22 cellular contexts compared by ENCODE assay signal in the genomic region with DNA sequence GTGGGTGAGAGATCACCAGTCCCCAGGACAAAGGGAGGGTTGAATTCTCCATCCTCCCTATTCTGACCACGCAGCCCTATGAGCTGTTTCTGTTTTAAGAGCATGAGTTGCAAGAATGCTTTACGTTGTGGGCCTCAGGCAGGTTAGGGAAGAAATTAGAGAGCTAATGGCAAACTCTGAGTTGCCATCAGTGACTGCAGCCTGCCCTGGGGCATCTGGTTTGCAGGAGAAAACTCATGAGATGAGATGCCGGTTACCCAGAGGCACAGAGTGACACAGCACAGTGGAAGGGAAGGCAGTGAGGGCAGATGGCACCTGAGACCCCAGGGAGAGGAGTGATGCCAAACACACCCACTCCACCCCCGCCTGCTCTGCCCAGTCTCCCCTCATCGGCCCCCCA.
DNase-seq lines count a peak whose midpoint lies in the region; FAIRE-seq and TF ChIP-seq lines count a peak whose summit lies in the region.
"Had no signal": no experiment of that assay in that cellular context is flagged by ENCODE, and none has a peak within 500 bp of the region (broad histone marks: within the 10 kb centered on the region; RNA-seq: fewer than 3 reads in every experiment).

No MANE protein-coding gene starts in this region.

- H3K36me3 ChIP-seq in HEK293 (ENCODE audit: control insufficient read depth in 2 of 2, insufficient read depth in 1 of 2, low read length in 2 of 2), result no peaks in the 10 kb centered on the region

- FAIRE-seq in urothelium cell line (lab: Jason Lieb, UNC) (no peak), GM19239 (lab: Jason Lieb, UNC) (no peak)
- FAIRE-seq: GM12878 had no signal

- peak overlapping the region; percentile 66 for H3K27ac Mint-ChIP-seq in nephron progenitor cell
- no peak overlapping the region for H3K27ac Mint-ChIP-seq in activated T-helper 2 cell treated with anti-CD3 and anti-CD28 coated beads, Interferon-gamma antibody, Interleukin-2, Interleukin-4, amounts not matched to agents 10 μg/mL and 5 μg/mL and 100 μg/mL, durations not matched to agents 14 hours and 24 hours and 36 hours
- H3K27ac Mint-ChIP-seq: CD4-positive, CD25-positive, alpha-beta regulatory T cell had no signal

- no peaks in the 10 kb centered on the region for H3K4me1 ChIP-seq in HEK293 (ENCODE audit: control insufficient read depth, insufficient read depth, low read length)

- H3K4me3 ChIP-seq in HEK293 (ENCODE audit: low read depth, low read length), result no peak overlapping the region
- H3K4me3 ChIP-seq: GM12878 had no signal

- H3K27me3 Mint-ChIP-seq in nephron progenitor cell (ENCODE audit: low read depth, poor library complexity), result no peaks in the 10 kb centered on the region
- peaks cover 2% of the 10 kb centered on the region for H3K27me3 Mint-ChIP-seq in activated T-helper 2 cell treated with anti-CD3 and anti-CD28 coated beads, Interferon-gamma antibody, Interleukin-2, Interleukin-4, amounts not matched to agents 10 μg/mL and 5 μg/mL and 100 μg/mL, durations not matched to agents 14 hours and 24 hours and 36 hours (ENCODE audit: low read depth)

- H3K27ac ChIP-seq in 22Rv1, result peak overlapping the region; percentile 66
- H3K27ac ChIP-seq in HEK293 (ENCODE audit: extremely low read depth, low read depth, low read length), result no peak overlapping the region

- H3K36me3 Mint-ChIP-seq in nephron progenitor cell (ENCODE audit: low read depth), result no peaks in the 10 kb centered on the region
- H3K36me3 Mint-ChIP-seq in activated T-helper 2 cell treated with anti-CD3 and anti-CD28 coated beads, Interferon-gamma antibody, Interleukin-2, Interleukin-4, amounts not matched to agents 10 μg/mL and 5 μg/mL and 100 μg/mL, durations not matched to agents 14 hours and 24 hours and 36 hours (ENCODE audit: low read depth), result no peaks in the 10 kb centered on the region
- H3K36me3 Mint-ChIP-seq: CD4-positive, CD25-positive, alpha-beta regulatory T cell had no signal

- no peaks in the 10 kb centered on the region for H3K9me3 Mint-ChIP-seq in nephron progenitor cell
- H3K9me3 Mint-ChIP-seq in activated T-helper 2 cell treated with anti-CD3 and anti-CD28 coated beads, Interferon-gamma antibody, Interleukin-2, Interleukin-4, amounts not matched to agents 10 μg/mL and 5 μg/mL and 100 μg/mL, durations not matched to agents 14 hours and 24 hours and 36 hours, result peaks cover 4% of the 10 kb centered on the region
- H3K9me3 Mint-ChIP-seq: CD4-positive, CD25-positive, alpha-beta regulatory T cell had no signal

- peak; percentile 28 for DNase-seq in T1000 (lab: John Stamatoyannopoulos, UW)
- no peak for DNase-seq in nephron progenitor cell
- DNase-seq in activated T-helper 2 cell treated with anti-CD3 and anti-CD28 coated beads, Interferon-gamma antibody, Interleukin-2, Interleukin-4, amounts not matched to agents 10 μg/mL and 5 μg/mL and 100 μg/mL, durations not matched to agents 14 hours and 24 hours and 36 hours (ENCODE audit: low spot score), result no peak
- no peak for DNase-seq in urothelium cell line (ENCODE audit: low spot score)
- no peak for DNase-seq in GM19239 (ENCODE audit: insufficient read length, low spot score)
- DNase-seq: ACHN; AML-193; CD4-positive, CD25-positive, alpha-beta regulatory T cell; DND-41; GDM1; GOT3; KBM-7; NCI-H1092; NCI-H146; NCI-H2107; NCI-H345; NCI-H526; SHP77; SK-N-SH had no signal

- H3K4me3 Mint-ChIP-seq in nephron progenitor cell, result no peak overlapping the region
- no peak overlapping the region for H3K4me3 Mint-ChIP-seq in activated T-helper 2 cell treated with anti-CD3 and anti-CD28 coated beads, Interferon-gamma antibody, Interleukin-2, Interleukin-4, amounts not matched to agents 10 μg/mL and 5 μg/mL and 100 μg/mL, durations not matched to agents 14 hours and 24 hours and 36 hours (ENCODE audit: low read depth)
- H3K4me3 Mint-ChIP-seq: CD4-positive, CD25-positive, alpha-beta regulatory T cell had no signal

- no peak for TF ChIP-seq CTCF in 22Rv1 (IDR thresholded peaks at IDR 0.05)
- no peak for TF ChIP-seq CTCF in HEK293 (tag by site-specific recombination; IDR thresholded peaks at IDR 0.05)
- TF ChIP-seq CTCF in nephron progenitor cell (IDR thresholded peaks at IDR 0.05), result no peak

- peaks cover 32% of the 10 kb centered on the region for H3K4me1 Mint-ChIP-seq in nephron progenitor cell
- H3K4me1 Mint-ChIP-seq in activated T-helper 2 cell treated with anti-CD3 and anti-CD28 coated beads, Interferon-gamma antibody, Interleukin-2, Interleukin-4, amounts not matched to agents 10 μg/mL and 5 μg/mL and 100 μg/mL, durations not matched to agents 14 hours and 24 hours and 36 hours (ENCODE audit: low read depth), result no peaks in the 10 kb centered on the region
- H3K4me1 Mint-ChIP-seq: CD4-positive, CD25-positive, alpha-beta regulatory T cell had no signal

- H3K9me3 ChIP-seq in HEK293 (ENCODE audit: control insufficient read depth, insufficient read depth, low read depth, low read length), result no peaks in the 10 kb centered on the region
- H3K9me3 ChIP-seq: SK-N-SH had no signal

- CTCF ChIA-PET in HEK293 (lab: Yijun Ruan, JAX), result no interaction called here

- POLR2A ChIA-PET in HEK293 (lab: Yijun Ruan, JAX), result no interaction called here

- intact Hi-C loops in activated T-helper 2 cell treated with anti-CD3 and anti-CD28 coated beads, Interferon-gamma antibody, Interleukin-2, Interleukin-4, amounts not matched to agents 10 μg/mL and 5 μg/mL and 100 μg/mL, durations not matched to agents 14 hours and 24 hours and 36 hours (cut with micrococcal nuclease), result no loop called here

TF ChIP-seq in HEK293, 187 proteins besides CTCF, POLR2A, EP300 and RAD21:
- TF ChIP-seq EGR2 (tag by site-specific recombination; IDR thresholded peaks at IDR 0.05; ENCODE audit: low read depth) (0 out of 2 replicates have a peak, but pooled peaks have one; percentile 11), ZNF664 (tag by site-specific recombination; IDR thresholded peaks at IDR 0.05) (no peak), ZNF549 (tag by site-specific recombination; IDR thresholded peaks at IDR 0.05) (no peak)
